ENCODE assay signal across 22 cellular contexts in the genomic region with DNA sequence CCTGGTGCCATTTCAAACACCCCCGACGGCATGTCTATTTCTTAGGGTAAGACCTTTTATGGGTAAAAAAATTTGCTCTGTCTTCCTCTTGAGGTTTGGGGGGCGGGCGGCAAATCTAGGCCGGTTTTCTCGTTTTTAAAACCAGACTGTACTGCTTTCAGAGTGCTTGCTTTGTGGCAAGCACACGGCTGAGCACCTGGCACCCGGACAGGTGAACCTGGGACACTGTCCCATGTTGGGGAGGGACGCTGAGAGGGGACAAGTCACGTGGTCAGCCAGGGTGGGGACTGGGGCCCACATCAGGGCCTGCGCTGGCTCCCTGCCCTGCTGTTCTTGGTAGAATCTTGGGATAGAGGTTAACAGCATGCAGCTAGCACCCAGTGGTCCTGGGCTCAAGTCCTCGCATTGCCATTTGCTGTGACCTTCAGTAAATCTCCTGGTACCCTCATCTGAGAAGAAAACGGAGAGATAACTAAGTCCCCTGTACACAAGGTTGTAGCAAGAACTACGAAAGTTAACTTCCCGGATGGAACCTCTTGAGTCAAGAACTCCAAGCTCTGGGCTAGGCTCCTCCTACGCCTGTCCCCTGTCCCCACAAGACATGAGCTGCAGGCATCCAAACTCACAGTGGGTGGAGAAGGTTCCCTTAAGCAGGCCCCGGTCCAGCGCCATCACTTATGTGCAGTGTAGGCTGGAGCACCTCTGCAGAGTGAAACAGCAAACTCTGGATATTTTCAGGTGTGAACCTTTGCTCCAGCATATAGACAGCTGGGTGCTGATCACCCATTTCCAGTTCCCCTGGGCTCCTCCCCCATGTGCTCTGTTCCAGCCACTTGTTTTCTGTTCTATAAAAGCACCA. TPM values are rescaled to one million over a fixed set of nuclear protein-coding genes. Genes with fewer than 3 reads are reported as not detected.
A peak's percentile ranks its signal among the peaks of the same experiment; 100 is the strongest.
DNase-seq lines count a peak whose midpoint lies in the region; ATAC-seq and TF ChIP-seq lines count a peak whose summit lies in the region.
"Had no signal": no experiment of that assay in that cellular context is flagged by ENCODE, and none has a peak within 500 bp of the region (broad histone marks: within the 10 kb centered on the region; RNA-seq: fewer than 3 reads in every experiment).

No MANE protein-coding gene starts in this region.

- no peak overlapping the region for H2AK5ac ChIP-seq in H9 (ENCODE audit: insufficient read length, low read length)

- intact Hi-C loops in left colon (cut with DNase I, micrococcal nuclease): no loop called here
- intact Hi-C loops in CD14-positive monocyte (cut with micrococcal nuclease): no loop called here

- no peak overlapping the region for H3K9ac ChIP-seq in H9 (ENCODE audit: extremely low read depth, insufficient read length, low read length)

- no peak overlapping the region for H3K4ac ChIP-seq in H9 (ENCODE audit: low read depth, low read length)

- peaks cover 11% of the 10 kb centered on the region for H3K36me3 ChIP-seq in SJCRH30
- H3K36me3 ChIP-seq: heart left ventricle, ovary, SJSA1, tibial nerve had no signal

- no peak overlapping the region for H4K8ac ChIP-seq in H9 (replicated peaks; ENCODE audit: insufficient read length, low read depth, low read length)

- H2AFZ ChIP-seq in H9 (ENCODE audit: low read length): no peak overlapping the region

- H3K4me2 ChIP-seq in H9 (ENCODE audit: insufficient read depth, insufficient read length, low read length): no peak overlapping the region

- POLR2A ChIA-PET in RWPE1 (lab: Yijun Ruan, JAX; ENCODE audit: low non-redundant PET): no interaction called here

- H3K23me2 ChIP-seq in H9 (ENCODE audit: insufficient read length, low read depth, low read length, poor library complexity, severe bottlenecking): no peaks in the 10 kb centered on the region

- TF ChIP-seq CTCF in H9 (conservative IDR thresholded peaks at IDR 0.05) (no peak), RWPE1 (conservative IDR thresholded peaks at IDR 0.05; ENCODE audit: low read depth) (no peak), CD14-positive monocyte (IDR thresholded peaks at IDR 0.05) (no peak)

- no peak overlapping the region for H3K18ac ChIP-seq in H9 (ENCODE audit: insufficient read length, low read depth, low read length)

- TF ChIP-seq POLR2A in erythroblast (IDR thresholded peaks at IDR 0.05; ENCODE audit: low read length): no peak

- no peak overlapping the region for H3K14ac ChIP-seq in H9 (ENCODE audit: insufficient read depth, low read length)

- WGBS in H9 (ENCODE audit: extremely low coverage, insufficient read length, low lambda C conversion rate): no CpG with 5 or more reads among the region's 18 CpGs

- H2BK12ac ChIP-seq in H9 (ENCODE audit: insufficient read length, low read depth, low read length): no peak overlapping the region

- H3K79me1 ChIP-seq in H9 (ENCODE audit: insufficient read depth, low read depth, low read length, poor library complexity, severe bottlenecking): no peaks in the 10 kb centered on the region

- no peaks in the 10 kb centered on the region for H3K27me3 ChIP-seq in H9 (ENCODE audit: insufficient read depth, low read length)
- no peaks in the 10 kb centered on the region for H3K27me3 ChIP-seq in SJCRH30
- H3K27me3 ChIP-seq: heart left ventricle, ovary, SJSA1, tibial nerve had no signal

- no peak overlapping the region for H2BK15ac ChIP-seq in H9 (ENCODE audit: low read depth, low read length)

- H3K4me1 Mint-ChIP-seq in H9 (peaks cover 46 to 48% of the 10 kb centered on the region in 2 experiments), CD14-positive monocyte (peaks cover 2% of the 10 kb centered on the region)
- peaks cover 5% of the 10 kb centered on the region for H3K4me1 Mint-ChIP-seq in stimulated activated effector memory CD8-positive, alpha-beta T cell treated with anti-CD3 and anti-CD28 coated beads, Interleukin-12 subunit alpha, Interleukin-12 subunit beta, amount 100 ng/mL, for 72 hours
- H3K4me1 Mint-ChIP-seq: activated CD4-positive, alpha-beta T cell treated with anti-CD3 and anti-CD28 coated beads, Interleukin-2, amount 10 ng/mL, durations not matched to agents 24 days and 14 days had no signal

- peak; percentile 83 for ATAC-seq in left colon
- ATAC-seq in stimulated activated effector memory CD8-positive, alpha-beta T cell treated with anti-CD3 and anti-CD28 coated beads, Interleukin-12 subunit alpha, Interleukin-12 subunit beta, amount 100 ng/mL, for 72 hours: no peak
- ATAC-seq: heart left ventricle, sciatic nerve had no signal

- H3K4me3 Mint-ChIP-seq in H9 (peak overlapping the region in 1 of 2 experiments; percentile 27; a peak in 1 of 5 replicates), CD14-positive monocyte (no peak overlapping the region)
- no peak overlapping the region for H3K4me3 Mint-ChIP-seq in stimulated activated effector memory CD8-positive, alpha-beta T cell treated with anti-CD3 and anti-CD28 coated beads, Interleukin-12 subunit alpha, Interleukin-12 subunit beta, amount 100 ng/mL, for 72 hours
- H3K4me3 Mint-ChIP-seq: activated CD4-positive, alpha-beta T cell treated with anti-CD3 and anti-CD28 coated beads, Interleukin-2, amount 10 ng/mL, durations not matched to agents 24 days and 14 days; dendritic cell treated with granulocyte-macrophage colony-stimulating factor and Interleukin-4, amounts not matched to agents 40 ng/mL and 50 ng/mL, for 4 days had no signal

- no peak overlapping the region for H2BK5ac ChIP-seq in H9 (ENCODE audit: insufficient read length, low read length)

- H3K27ac ChIP-seq in H9 (ENCODE audit: insufficient read length, low read depth, low read length) (no peak overlapping the region), RWPE1 (peak overlapping the region; percentile 46), SJCRH30 (no peak overlapping the region)
- H3K27ac ChIP-seq: ovary, SJSA1 had no signal

- H3K27ac Mint-ChIP-seq in H9 (peak overlapping the region; percentile 39 to 96 (median 69); a peak in 5 of 7 replicates), CD14-positive monocyte (no peak overlapping the region)
- H3K27ac Mint-ChIP-seq in stimulated activated effector memory CD8-positive, alpha-beta T cell treated with anti-CD3 and anti-CD28 coated beads, Interleukin-12 subunit alpha, Interleukin-12 subunit beta, amount 100 ng/mL, for 72 hours: peak overlapping the region; percentile 63
- H3K27ac Mint-ChIP-seq: activated CD4-positive, alpha-beta T cell treated with anti-CD3 and anti-CD28 coated beads, Interleukin-2, amount 10 ng/mL, durations not matched to agents 24 days and 14 days; dendritic cell treated with granulocyte-macrophage colony-stimulating factor and Interleukin-4, amounts not matched to agents 40 ng/mL and 50 ng/mL, for 4 days had no signal

- H4K5ac ChIP-seq in H9 (ENCODE audit: insufficient read length, low read depth, low read length): no peak overlapping the region

- H3K27me3 Mint-ChIP-seq in H9 (ENCODE audit: low read depth): no peaks in the 10 kb centered on the region
- peaks cover 3 to 11% (median 7%) of the 10 kb centered on the region in 3 donors for H3K27me3 Mint-ChIP-seq in CD14-positive monocyte (ENCODE audit: low read depth in 3 of 3)

- CTCF ChIA-PET in RWPE1 (lab: Yijun Ruan, JAX): interaction anchor here (0.7 kb wide), 1 partner anchor 14 kb away, joined by 5 read pairs; no protein-coding TSS in a partner anchor

- H3K9me3 Mint-ChIP-seq in H9 (no peaks in the 10 kb centered on the region), CD14-positive monocyte (no peaks in the 10 kb centered on the region)
- no peaks in the 10 kb centered on the region for H3K9me3 Mint-ChIP-seq in stimulated activated effector memory CD8-positive, alpha-beta T cell treated with anti-CD3 and anti-CD28 coated beads, Interleukin-12 subunit alpha, Interleukin-12 subunit beta, amount 100 ng/mL, for 72 hours
- H3K9me3 Mint-ChIP-seq: activated CD4-positive, alpha-beta T cell treated with anti-CD3 and anti-CD28 coated beads, Interleukin-2, amount 10 ng/mL, durations not matched to agents 24 days and 14 days; dendritic cell treated with granulocyte-macrophage colony-stimulating factor and Interleukin-4, amounts not matched to agents 40 ng/mL and 50 ng/mL, for 4 days had no signal

- H3K4me3 ChIP-seq in SJCRH30: no peak overlapping the region
- H3K4me3 ChIP-seq: heart left ventricle, ovary, SJSA1, tibial nerve had no signal

- no peak overlapping the region for H3K23ac ChIP-seq in H9 (ENCODE audit: insufficient read length, low read depth, low read length)

- no peaks in the 10 kb centered on the region; the same call in 1 of the 2 replicates for H3K4me1 ChIP-seq in H9 (ENCODE audit: insufficient read depth, low read length)
- H3K4me1 ChIP-seq in SJCRH30: no peaks in the 10 kb centered on the region
- H3K4me1 ChIP-seq: SJSA1 had no signal

- no peak overlapping the region for H2BK120ac ChIP-seq in H9 (ENCODE audit: low read depth, low read length, poor library complexity, severe bottlenecking)

- H4K91ac ChIP-seq in H9 (ENCODE audit: insufficient read length, low read depth, low read length): no peak overlapping the region

- H3K56ac ChIP-seq in H9 (ENCODE audit: insufficient read length, low read depth, low read length): no peak overlapping the region

- peaks cover 20% of the 10 kb centered on the region; the same call in 1 of the 2 replicates for H3K79me2 ChIP-seq in H9 (ENCODE audit: insufficient read depth, low read length)

- H4K20me1 ChIP-seq in H9 (ENCODE audit: control insufficient read depth, insufficient read depth, insufficient read length): no peaks in the 10 kb centered on the region

- H3K9me3 ChIP-seq in H9 (ENCODE audit: control insufficient read depth, low read depth, low read length) (no peaks in the 10 kb centered on the region), SJCRH30 (replicated peaks) (no peaks in the 10 kb centered on the region)
- H3K9me3 ChIP-seq: heart left ventricle, ovary, SJSA1, tibial nerve had no signal

- DNase-seq in H9 (no peak), RWPE1 (ENCODE audit: low spot score) (no peak), left colon (peak; percentile 70 to 77), erythroblast (lab: John Stamatoyannopoulos, UW) (no peak), SJCRH30 (no peak), CD14-positive monocyte (ENCODE audit: low spot score) (no peak), NCI-H187 treated with DMSO at 0.1 percent for 48 hours (lab: John Stamatoyannopoulos, UW) (no peak)
- no peak for DNase-seq in stimulated activated effector memory CD8-positive, alpha-beta T cell treated with anti-CD3 and anti-CD28 coated beads, Interleukin-12 subunit alpha, Interleukin-12 subunit beta, amount 100 ng/mL, for 72 hours (ENCODE audit: low spot score in 2 of 2)
- DNase-seq: activated CD4-positive, alpha-beta T cell treated with anti-CD3 and anti-CD28 coated beads, Interleukin-2, amount 10 ng/mL, durations not matched to agents 24 days and 14 days; activated CD8-positive, alpha-beta memory T cell treated with anti-CD3 and anti-CD28 coated beads, Interleukin-2, amount 50 U/mL, for 48 hours; activated effector memory CD4-positive, alpha-beta T cell treated with Interleukin-2 at 50 U/mL for 16 hours; DND-41; Karpas-422; NCI-H1092; ovary had no signal

- H3K36me3 Mint-ChIP-seq in H9 (ENCODE audit: insufficient read depth in 1 of 3, low read depth in 3 of 3): peaks cover 0 to 8% (median 0%) of the 10 kb centered on the region in 3 experiments; a peak in 3 of 7 replicates
- H3K36me3 Mint-ChIP-seq in stimulated activated effector memory CD8-positive, alpha-beta T cell treated with anti-CD3 and anti-CD28 coated beads, Interleukin-12 subunit alpha, Interleukin-12 subunit beta, amount 100 ng/mL, for 72 hours: no peaks in the 10 kb centered on the region
- H3K36me3 Mint-ChIP-seq in CD14-positive monocyte: no peaks in the 10 kb centered on the region

- H2BK20ac ChIP-seq in H9 (ENCODE audit: low read depth, low read length, poor library complexity, severe bottlenecking): no peak overlapping the region

- no peak overlapping the region for H3T11ph ChIP-seq in H9 (ENCODE audit: low read length)

RNA-seq across cellular contexts. Expression of gene PMEPA1, which starts 41.7 kb away (rescaled TPM):
- total RNA-seq in H9 (2021): 34.6 and 35.7 TPM in 2 replicates
- 10 to 100 TPM; 15.0 to 41.6 TPM for total RNA-seq in left colon
- total RNA-seq in SJCRH30 (2014; rRNA removed; shearing (Covaris generic)): 15.0 and 15.4 TPM in 2 replicates
- polyA plus RNA-seq in CD14-positive monocyte: under 1 TPM; 0.59 to 0.73 TPM

RNA-seq across cellular contexts. Expression of gene ZBP1, which starts 47.9 kb away (rescaled TPM):
- total RNA-seq in H9 (2021) (not detected in 2 replicates), left colon (1 to 10 TPM; 4.0 to 6.8 TPM)
- 0.02 TPM in 1 of 2 replicates, not detected in the other for total RNA-seq in SJCRH30 (2014; rRNA removed; shearing (Covaris generic))
- polyA plus RNA-seq in CD14-positive monocyte: 1 to 10 TPM; 2.8 to 3.0 TPM
- total RNA-seq: H4, HT1080, SJSA1 had no signal

Comparison
In these comparisons a context has a peak if more than half of its experiments do, and no peak if none do; other contexts are left out.
1. DNase-seq: peak in left colon (2 of 2); none in H9 (single experiment), RWPE1 (single experiment), stimulated activated effector memory CD8-positive, alpha-beta T cell treated with anti-CD3 and anti-CD28 coated beads, Interleukin-12 subunit alpha, Interleukin-12 subunit beta, amount 100 ng/mL, for 72 hours (0 of 2), erythroblast (0 of 2), SJCRH30 (0 of 2), CD14-positive monocyte (single experiment) and NCI-H187 treated with DMSO at 0.1 percent for 48 hours (single experiment).
2. H3K27ac Mint-ChIP-seq: peak in H9 (3 of 3) and stimulated activated effector memory CD8-positive, alpha-beta T cell treated with anti-CD3 and anti-CD28 coated beads, Interleukin-12 subunit alpha, Interleukin-12 subunit beta, amount 100 ng/mL, for 72 hours (single experiment); none in CD14-positive monocyte (0 of 7).